ENCODE assay signal across 17 cellular contexts in genomic region chrX:95505721-95506120, GRCh38.
A peak's percentile ranks its signal among the peaks of the same experiment; 100 is the strongest.
DNase-seq lines count a peak whose midpoint lies in the region; ATAC-seq and TF ChIP-seq lines count a peak whose summit lies in the region.
"Had no signal": no experiment of that assay in that cellular context is flagged by ENCODE, and none has a peak within 500 bp of the region (broad histone marks: within the 10 kb centered on the region; RNA-seq: fewer than 3 reads in every experiment).

No MANE protein-coding gene starts in this region.

- H3K4me1 Mint-ChIP-seq in Caco-2 (ENCODE audit: low read depth, unreplicated experiment) = no peaks in the 10 kb centered on the region
- no peaks in the 10 kb centered on the region for H3K4me1 Mint-ChIP-seq in CD4-positive, alpha-beta T cell (ENCODE audit: low read depth)
- H3K4me1 Mint-ChIP-seq: activated CD4-positive, alpha-beta T cell treated with anti-CD3 and anti-CD28 coated beads, Interleukin-2, amount 10 ng/mL, durations not matched to agents 7 days and 5 days had no signal

- no peaks in the 10 kb centered on the region for H3K27me3 ChIP-seq in Caco-2 (replicated peaks; ENCODE audit: control insufficient read depth, insufficient read depth, low read length)
- H3K27me3 ChIP-seq in HAP-1 (ENCODE audit: low read depth) = no peaks in the 10 kb centered on the region
- H3K27me3 ChIP-seq in CD4-positive, alpha-beta T cell (ENCODE audit: control insufficient read depth, insufficient read depth, low read length) = no peaks in the 10 kb centered on the region
- no peaks in the 10 kb centered on the region for H3K27me3 ChIP-seq in prostate gland (replicated peaks; ENCODE audit: insufficient read depth)

- no peak for TF ChIP-seq POLR2A in prostate gland (IDR thresholded peaks at IDR 0.05)

- peak; percentile 29 to 36 for DNase-seq in Caco-2
- peak; percentile 38 to 50 for DNase-seq in HAP-1 (ENCODE audit: low spot score in 2 of 2)
- peak; percentile 6 for DNase-seq in iPS-NIHi11 (ENCODE audit: low spot score)
- no peak for DNase-seq in CD4-positive, alpha-beta T cell
- DNase-seq in NCI-H748 (lab: John Stamatoyannopoulos, UW; ENCODE audit: unreplicated experiment) = no peak
- DNase-seq in prostate gland (ENCODE audit: low spot score) = no peak
- DNase-seq: activated CD4-positive, alpha-beta T cell treated with anti-CD3 and anti-CD28 coated beads, Interleukin-2, amount 10 ng/mL, durations not matched to agents 7 days and 5 days; activated naive CD4-positive, alpha-beta T cell treated with anti-CD3 and anti-CD28 coated beads, Interleukin-2, amount 50 U/mL, for 16 hours; cortex of kidney; glutamatergic neuron; midbrain; NCI-H1436; NCI-H226; stimulated activated CD4-positive, alpha-beta T cell treated with anti-CD3 and anti-CD28 coated beads, Interleukin-2, amount 100 ng/mL, for 48 hours had no signal

- H3K9me3 Mint-ChIP-seq in Caco-2 (ENCODE audit: unreplicated experiment) = no peaks in the 10 kb centered on the region
- H3K9me3 Mint-ChIP-seq in CD4-positive, alpha-beta T cell = no peaks in the 10 kb centered on the region

- ATAC-seq in CD4-positive, alpha-beta T cell (ENCODE audit: poor library complexity) = no peak
- ATAC-seq in HG03469 (IDR thresholded peaks at IDR 0.05; ENCODE audit: unreplicated experiment) = no peak

- no peaks in the 10 kb centered on the region for H3K36me3 ChIP-seq in Caco-2 (ENCODE audit: control insufficient read depth, insufficient read depth, low read length)
- no peaks in the 10 kb centered on the region for H3K36me3 ChIP-seq in HAP-1 (replicated peaks)
- H3K36me3 ChIP-seq in prostate gland = no peaks in the 10 kb centered on the region

- POLR2A ChIA-PET in Caco-2 (lab: Charles Lee) = no interaction called here
- POLR2A ChIA-PET in CD4-positive, alpha-beta T cell (lab: Charles Lee) = no interaction called here

- intact Hi-C loops in Caco-2 (cut with micrococcal nuclease; ENCODE audit: unreplicated experiment) (loop anchor here (1.0 to 10.0 kb wide), 4 partner anchors 161 to 677 kb away; no protein-coding TSS in a partner anchor), prostate gland (cut with DNase I) (no loop called here)
- intact Hi-C loops in CD4-positive, alpha-beta T cell (cut with DNase I, micrococcal nuclease) = no loop called here

- CTCF ChIA-PET in Caco-2 (lab: Charles Lee) = interaction anchor here (1.4 kb wide), 1 partner anchor 677 kb away, joined by 3 read pairs; no protein-coding TSS in a partner anchor
- CTCF ChIA-PET in CD4-positive, alpha-beta T cell (lab: Charles Lee) = no interaction called here

- BruUV-seq in Caco-2 (replicated peaks; lab: Mats Ljungman, UMichigan) = no TSS peak

- no peak overlapping the region for H3K27ac Mint-ChIP-seq in Caco-2 (ENCODE audit: unreplicated experiment)
- H3K27ac Mint-ChIP-seq in CD4-positive, alpha-beta T cell = no peak overlapping the region
- H3K27ac Mint-ChIP-seq: activated CD4-positive, alpha-beta T cell treated with anti-CD3 and anti-CD28 coated beads, Interleukin-2, amount 10 ng/mL, durations not matched to agents 7 days and 5 days had no signal

- in situ Hi-C loops in HAP-1 (cut with MboI; ENCODE audit: low sequenced_read_pairs) = loop anchor here (25.0 kb wide), 1 partner anchor 682 kb away; no protein-coding TSS in a partner anchor

- no peaks in the 10 kb centered on the region for H3K36me3 Mint-ChIP-seq in Caco-2 (ENCODE audit: insufficient read depth, unreplicated experiment)
- H3K36me3 Mint-ChIP-seq in CD4-positive, alpha-beta T cell (ENCODE audit: low read depth) = no peaks in the 10 kb centered on the region

- H3K27me3 Mint-ChIP-seq in Caco-2 (ENCODE audit: insufficient read depth, unreplicated experiment) = no peaks in the 10 kb centered on the region
- no peaks in the 10 kb centered on the region for H3K27me3 Mint-ChIP-seq in CD4-positive, alpha-beta T cell
- H3K27me3 Mint-ChIP-seq: activated CD4-positive, alpha-beta T cell treated with anti-CD3 and anti-CD28 coated beads, Interleukin-2, amount 10 ng/mL, durations not matched to agents 7 days and 5 days had no signal

- no peaks in the 10 kb centered on the region for H3K9me3 ChIP-seq in Caco-2
- no peaks in the 10 kb centered on the region for H3K9me3 ChIP-seq in HAP-1
- H3K9me3 ChIP-seq in CD4-positive, alpha-beta T cell (ENCODE audit: control insufficient read depth, low read length) = no peaks in the 10 kb centered on the region
- no peaks in the 10 kb centered on the region for H3K9me3 ChIP-seq in prostate gland

- H3K4me3 ChIP-seq in Caco-2 (ENCODE audit: low read depth, low read length) = no peak overlapping the region
- no peak overlapping the region for H3K4me3 ChIP-seq in HAP-1
- no peak overlapping the region for H3K4me3 ChIP-seq in prostate gland

- no peak overlapping the region for H3K4me3 Mint-ChIP-seq in Caco-2 (ENCODE audit: unreplicated experiment)
- H3K4me3 Mint-ChIP-seq in CD4-positive, alpha-beta T cell = no peak overlapping the region
- H3K4me3 Mint-ChIP-seq: activated CD4-positive, alpha-beta T cell treated with anti-CD3 and anti-CD28 coated beads, Interleukin-2, amount 10 ng/mL, durations not matched to agents 7 days and 5 days had no signal

- no peaks in the 10 kb centered on the region for H3K4me1 ChIP-seq in Caco-2
- H3K4me1 ChIP-seq in HAP-1 = peaks cover 7% of the 10 kb centered on the region
- no peaks in the 10 kb centered on the region for H3K4me1 ChIP-seq in prostate gland (replicated peaks)

- TF ChIP-seq CTCF in Caco-2 (IDR thresholded peaks at IDR 0.05; ENCODE audit: insufficient read depth in 1 of 2, low read depth in 1 of 2, low read length in 1 of 2, severe bottlenecking in 1 of 2, unreplicated experiment in 1 of 2) = peak; percentile 30 to 57
- 0 out of 2 replicates have a peak, but pooled peaks have one; percentile 14 for TF ChIP-seq CTCF in VCaP (conservative IDR thresholded peaks at IDR 0.05)
- TF ChIP-seq CTCF in CD4-positive, alpha-beta T cell (IDR thresholded peaks at IDR 0.05) = no peak
- no peak for TF ChIP-seq CTCF in prostate gland (IDR thresholded peaks at IDR 0.05)

- no peak overlapping the region for H3K27ac ChIP-seq in VCaP
- H3K27ac ChIP-seq in CD4-positive, alpha-beta T cell (ENCODE audit: low read depth, low read length) = no peak overlapping the region
- H3K27ac ChIP-seq in prostate gland = no peak overlapping the region
- H3K27ac ChIP-seq: KMS-11 had no signal

Comparison
In these comparisons a context has a peak if more than half of its experiments do, and no peak if none do; other contexts are left out.
1. DNase-seq: peak in Caco-2 (2 of 2), HAP-1 (2 of 2) and iPS-NIHi11 (single experiment); none in CD4-positive, alpha-beta T cell (0 of 10), NCI-H748 (single experiment) and prostate gland (single experiment).
2. CTCF ChIP-seq: peak in Caco-2 (2 of 2) and VCaP (single experiment); none in CD4-positive, alpha-beta T cell (single experiment) and prostate gland (0 of 4).